In genomic region chr1:99527078-99527477, GRCh38 we compare ENCODE assay signal across 9 cellular contexts.
A peak's percentile ranks its signal among the peaks of the same experiment; 100 is the strongest.
DNase-seq lines count a peak whose midpoint lies in the region; ATAC-seq and TF ChIP-seq lines count a peak whose summit lies in the region.
"Had no signal": no experiment of that assay in that cellular context is flagged by ENCODE, and none has a peak within 500 bp of the region (broad histone marks: within the 10 kb centered on the region; RNA-seq: fewer than 3 reads in every experiment).

No MANE protein-coding gene starts in this region.

- H3K27ac ChIP-seq in RWPE1 = no peak overlapping the region

- no peak overlapping the region for H3K4me3 ChIP-seq in fibroblast of pulmonary artery (replicated peaks; ENCODE audit: low read depth, low read length)

- intact Hi-C loops in sciatic nerve (cut with DNase I) = no loop called here

- peak; percentile 43 for DNase-seq in HCEC 1CT
- peak; percentile 5 for DNase-seq in RWPE1 (ENCODE audit: low spot score)
- DNase-seq in fibroblast of pulmonary artery (ENCODE audit: low read depth) = peak; percentile 56
- no peak for DNase-seq in sciatic nerve (ENCODE audit: low spot score)
- DNase-seq in UCSD-AML1 (lab: John Stamatoyannopoulos, UW; ENCODE audit: unreplicated experiment) = no peak
- no peak for DNase-seq in islet precursor cell
- DNase-seq: effector CD8-positive, alpha-beta T cell; natural killer cell had no signal

- TF ChIP-seq CTCF in RWPE1 (conservative IDR thresholded peaks at IDR 0.05; ENCODE audit: low read depth) = peak; percentile 20; the same call in 1 of the 2 replicates
- TF ChIP-seq CTCF in fibroblast of pulmonary artery (IDR thresholded peaks at IDR 0.05; ENCODE audit: low read length, missing control alignments) = peak; percentile 49

- peak; percentile 30 for ATAC-seq in sciatic nerve
- no peak for ATAC-seq in GM19324 (IDR thresholded peaks at IDR 0.05; ENCODE audit: low FRiP score, unreplicated experiment)
- ATAC-seq: natural killer cell had no signal

- CTCF ChIA-PET in RWPE1 (lab: Yijun Ruan, JAX) = interaction anchor here (0.5 to 1.2 kb wide), 12 partner anchors 9 to 1610 kb away, joined by 3 to 4 read pairs (median 3); no protein-coding TSS in a partner anchor

- POLR2A ChIA-PET in RWPE1 (lab: Yijun Ruan, JAX; ENCODE audit: low non-redundant PET) = no interaction called here

Comparison
In these comparisons a context has a peak if more than half of its experiments do, and no peak if none do; other contexts are left out.
1. DNase-seq: peak in HCEC 1CT (single experiment), RWPE1 (single experiment) and fibroblast of pulmonary artery (single experiment); none in sciatic nerve (single experiment), UCSD-AML1 (single experiment) and islet precursor cell (single experiment).